In genomic region chr16:82360024-82360783, GRCh38 we compare ENCODE assay signal across 21 cellular contexts.
DNase-seq lines count a peak whose midpoint lies in the region; ATAC-seq and TF ChIP-seq lines count a peak whose summit lies in the region.
"Had no signal": no experiment of that assay in that cellular context is flagged by ENCODE, and none has a peak within 500 bp of the region (broad histone marks: within the 10 kb centered on the region; RNA-seq: fewer than 3 reads in every experiment).

No MANE protein-coding gene starts in this region.

- H2BK12ac ChIP-seq in trophoblast cell (ENCODE audit: low read length), result no peak overlapping the region

- no peak overlapping the region for H2BK5ac ChIP-seq in trophoblast cell (ENCODE audit: low read depth, low read length, poor library complexity)

- DNase-seq in DMS53 (lab: John Stamatoyannopoulos, UW), result peak; percentile 15
- DNase-seq in DMS53 treated with DMSO at 0.1 percent for 48 hours (lab: John Stamatoyannopoulos, UW; ENCODE audit: unreplicated experiment), result no peak
- DNase-seq in NB4 (ENCODE audit: low read depth), result peak; percentile 12
- no peak for DNase-seq in heart right ventricle
- DNase-seq in putamen (ENCODE audit: low spot score), result peak; percentile 74
- no peak for DNase-seq in ureter (ENCODE audit: low spot score)
- no peak for DNase-seq in trophoblast cell
- DNase-seq: Caco-2; CD4-positive, alpha-beta memory T cell; DMS 273 treated with DMSO at 0.1 percent for 48 hours; MG63; NCI-H1048; NCI-H1436; NCI-H187 treated with DMSO at 0.1 percent for 48 hours; NCI-H2107; NCI-H446 treated with DMSO at 0.1 percent for 48 hours; NCI-H526 treated with DMSO at 0.1 percent for 48 hours; OCI-M1 had no signal

- no peaks in the 10 kb centered on the region for H3K36me3 ChIP-seq in heart right ventricle
- no peaks in the 10 kb centered on the region for H3K36me3 ChIP-seq in trophoblast cell (ENCODE audit: control insufficient read depth in 1 of 2, insufficient read depth in 2 of 2, low read length in 2 of 2)
- H3K36me3 ChIP-seq: BLaER1 treated with 17β-estradiol and CSF1 and Interleukin-3, amounts not matched to agents 10 nM and 100 nM; MG63 had no signal

- intact Hi-C loops in heart right ventricle (cut with DNase I), result loop anchor here in 2 of 10 donors (5.0 to 10.0 kb wide), 2 partner anchors 98 to 225 kb away; no protein-coding TSS in a partner anchor

- TF ChIP-seq CTCF in NB4 (IDR thresholded peaks at IDR 0.05; ENCODE audit: low read depth, low read length) (no peak), heart right ventricle (IDR thresholded peaks at IDR 0.05) (no peak)

- H3K23ac ChIP-seq in trophoblast cell (ENCODE audit: low read length), result no peak overlapping the region

- no peak overlapping the region for H3K4me3 ChIP-seq in NB4 (ENCODE audit: low read depth, low read length)
- H3K4me3 ChIP-seq in heart right ventricle, result no peak overlapping the region
- H3K4me3 ChIP-seq in trophoblast cell (ENCODE audit: low read depth, low read length), result no peak overlapping the region
- H3K4me3 ChIP-seq: BLaER1 treated with 17β-estradiol and CSF1 and Interleukin-3, amounts not matched to agents 10 nM and 100 nM; MG63 had no signal

- H3K4me1 ChIP-seq in heart right ventricle (peaks cover 0 to 4% (median 0%) of the 10 kb centered on the region in 9 donors), trophoblast cell (ENCODE audit: control insufficient read depth in 1 of 2, insufficient read depth in 2 of 2, low read length in 2 of 2) (no peaks in the 10 kb centered on the region)

- H3K9ac ChIP-seq in trophoblast cell (ENCODE audit: low read length), result no peak overlapping the region
- H3K9ac ChIP-seq: BLaER1 treated with 17β-estradiol and CSF1 and Interleukin-3, amounts not matched to agents 10 nM and 100 nM had no signal

- no peak overlapping the region for H3K4ac ChIP-seq in trophoblast cell (ENCODE audit: low read depth, low read length)

- no peak for TF ChIP-seq POLR2A in NB4 (IDR thresholded peaks at IDR 0.05; ENCODE audit: extremely low read depth, insufficient read length)

- ATAC-seq in heart right ventricle (peak in 5 of 8 donors; percentile 35 to 82 (median 56)), HG02798 (IDR thresholded peaks at IDR 0.05; ENCODE audit: poor library complexity, unreplicated experiment) (no peak)

- 80 to 86% methylated on average over 2 of the region's 2 CpGs for WGBS in heart right ventricle, 2 donors
- WGBS in trophoblast cell (ENCODE audit: extremely low coverage, insufficient coverage, insufficient read length), result no CpG with 5 or more reads among the region's 2 CpGs

- no peak overlapping the region for H3K4me2 ChIP-seq in trophoblast cell (ENCODE audit: low read length)
- H3K4me2 ChIP-seq: BLaER1 treated with 17β-estradiol and CSF1 and Interleukin-3, amounts not matched to agents 10 nM and 100 nM had no signal

- no peak overlapping the region for H3K18ac ChIP-seq in trophoblast cell (ENCODE audit: low read length)

- no peaks in the 10 kb centered on the region for H3K79me1 ChIP-seq in trophoblast cell (ENCODE audit: low read length)

- H4K8ac ChIP-seq in trophoblast cell (ENCODE audit: low read depth, low read length), result no peak overlapping the region

- H2BK120ac ChIP-seq in trophoblast cell (ENCODE audit: insufficient read depth, low read length, poor library complexity), result no peak overlapping the region

- H3K79me2 ChIP-seq in trophoblast cell (ENCODE audit: control insufficient read depth, insufficient read depth, low read length, poor library complexity), result no peaks in the 10 kb centered on the region

- H4K12ac ChIP-seq in trophoblast cell (ENCODE audit: low read depth, low read length), result no peak overlapping the region

- H3K14ac ChIP-seq in trophoblast cell (ENCODE audit: low read length), result no peak overlapping the region

- no peaks in the 10 kb centered on the region for H3K27me3 ChIP-seq in heart right ventricle
- H3K27me3 ChIP-seq in trophoblast cell (ENCODE audit: insufficient read depth, low read length), result no peaks in the 10 kb centered on the region
- H3K27me3 ChIP-seq: BLaER1 treated with 17β-estradiol and CSF1 and Interleukin-3, amounts not matched to agents 10 nM and 100 nM; MG63 had no signal

- H3K27ac ChIP-seq in heart right ventricle, result no peak overlapping the region
- H3K27ac ChIP-seq in trophoblast cell (ENCODE audit: low read depth, low read length), result no peak overlapping the region
- H3K27ac ChIP-seq: 22Rv1; BLaER1 treated with 17β-estradiol and CSF1 and Interleukin-3, amounts not matched to agents 10 nM and 100 nM had no signal

- H4K91ac ChIP-seq in trophoblast cell (ENCODE audit: low read depth, low read length), result no peak overlapping the region

- no peaks in the 10 kb centered on the region for H3K9me3 ChIP-seq in heart right ventricle
- no peaks in the 10 kb centered on the region for H3K9me3 ChIP-seq in trophoblast cell (ENCODE audit: insufficient read depth, low read depth, low read length)
- H3K9me3 ChIP-seq: Caco-2, MG63 had no signal

- H2AK5ac ChIP-seq in trophoblast cell (ENCODE audit: low read length), result no peak overlapping the region

- H2AFZ ChIP-seq in trophoblast cell (ENCODE audit: insufficient read depth, low read length, poor library complexity), result no peak overlapping the region

Comparison
In these comparisons a context has a peak if more than half of its experiments do, and no peak if none do; other contexts are left out.
1. DNase-seq: peak in DMS53 (single experiment), NB4 (single experiment) and putamen (single experiment); none in DMS53 treated with DMSO at 0.1 percent for 48 hours (single experiment), heart right ventricle (0 of 2), ureter (single experiment) and trophoblast cell (0 of 2).